Comparison of ENCODE assay signal across 10 cellular contexts in genomic region chr3:33250712-33251111, GRCh38. TPM values are rescaled to one million over a fixed set of nuclear protein-coding genes. Genes with fewer than 3 reads are reported as not detected.
"Had no signal": no experiment of that assay in that cellular context is flagged by ENCODE, and none has a peak within 500 bp of the region (broad histone marks: within the 10 kb centered on the region; RNA-seq: fewer than 3 reads in every experiment).

No MANE protein-coding gene starts in this region.

- H3K27ac ChIP-seq: dorsolateral prefrontal cortex, esophagus muscularis mucosa, heart right ventricle, left ventricle myocardium inferior, pancreas had no signal

- H3K9me3 ChIP-seq: esophagus muscularis mucosa, heart right ventricle, left ventricle myocardium inferior, pancreas had no signal

- ATAC-seq: activated CD8-positive, alpha-beta T cell treated with anti-CD3 and anti-CD28 coated beads for 36 hours; heart right ventricle; pancreas had no signal

- H3K36me3 ChIP-seq: esophagus muscularis mucosa, heart right ventricle, left ventricle myocardium inferior, pancreas had no signal

- H3K4me3 ChIP-seq: dorsolateral prefrontal cortex, esophagus muscularis mucosa, heart right ventricle, left ventricle myocardium inferior, pancreas had no signal

- H3K4me1 ChIP-seq: esophagus muscularis mucosa, heart right ventricle, left ventricle myocardium inferior, pancreas had no signal

- H3K27me3 ChIP-seq: dorsolateral prefrontal cortex, esophagus muscularis mucosa, heart right ventricle, pancreas had no signal

- DNase-seq: activated CD4-positive, alpha-beta T cell treated with anti-CD3 and anti-CD28 coated beads for 4 hours; activated CD8-positive, alpha-beta memory T cell treated with anti-CD3 and anti-CD28 coated beads, Interleukin-2, amount 50 U/mL, for 48 hours; activated CD8-positive, alpha-beta T cell treated with anti-CD3 and anti-CD28 coated beads for 36 hours; activated naive CD4-positive, alpha-beta T cell treated with Interleukin-2 at 50 U/mL for 16 hours; dorsolateral prefrontal cortex; heart right ventricle; kidney; left ventricle myocardium inferior; pancreas had no signal

RNA-seq across cellular contexts. Expression of gene FBXL2, which starts 26.5 kb away (rescaled TPM):
- total RNA-seq: activated CD8-positive, alpha-beta T cell treated with anti-CD3 and anti-CD28 coated beads for 36 hours had no signal

RNA-seq across cellular contexts. Expression of gene SUSD5, which starts 32.1 kb away (rescaled TPM):
- total RNA-seq: activated CD8-positive, alpha-beta T cell treated with anti-CD3 and anti-CD28 coated beads for 36 hours had no signal
